ENCODE assay signal across 24 cellular contexts in the genomic region with DNA sequence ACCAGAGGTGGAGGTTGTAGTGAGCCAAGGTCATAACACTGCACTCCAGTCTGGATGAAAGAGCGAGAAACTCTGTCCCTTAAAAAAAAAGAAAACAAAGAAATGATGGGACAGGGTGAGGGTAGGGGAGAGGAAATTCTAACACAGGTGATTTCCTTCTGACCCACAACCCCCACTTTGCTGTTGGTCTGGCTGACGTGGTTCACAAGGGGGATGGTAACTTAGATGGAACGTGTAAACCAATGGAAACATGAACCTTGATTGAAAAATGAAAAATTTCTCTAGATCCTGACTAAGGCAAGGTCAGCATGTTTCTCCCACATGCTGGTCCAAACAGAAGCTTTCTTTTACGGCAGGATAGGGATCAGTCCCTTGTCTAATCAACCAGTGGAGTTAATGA. TPM values are rescaled to one million over a fixed set of nuclear protein-coding genes. Genes with fewer than 3 reads are reported as not detected.
DNase-seq lines count a peak whose midpoint lies in the region; ATAC-seq, FAIRE-seq and TF ChIP-seq lines count a peak whose summit lies in the region.
"Had no signal": no experiment of that assay in that cellular context is flagged by ENCODE, and none has a peak within 500 bp of the region (broad histone marks: within the 10 kb centered on the region; RNA-seq: fewer than 3 reads in every experiment).

No MANE protein-coding gene starts in this region.

- POLR2A ChIA-PET in activated naive CD8-positive, alpha-beta T cell treated with anti-CD3 and anti-CD28 coated beads, Interleukin-2, amount 10 ng/mL, durations not matched to agents 7 days and 5 days (lab: Charles Lee), result interaction anchor here (1.1 kb wide), 1 partner anchor 339 kb away, joined by 3 read pairs; a partner anchor contains a TSS
- POLR2A ChIA-PET in GM12878 (lab: Charles Lee), result interaction anchor here (0.6 to 1.5 kb wide), 6 partner anchors 9 to 185 kb away, joined by 3 to 4 read pairs (median 3); no protein-coding TSS in a partner anchor

- no peak overlapping the region for H3K4me3 Mint-ChIP-seq in activated naive CD8-positive, alpha-beta T cell treated with anti-CD3 and anti-CD28 coated beads, Interleukin-2, amount 10 ng/mL, durations not matched to agents 7 days and 5 days
- no peak overlapping the region for H3K4me3 Mint-ChIP-seq in activated naive CD8-positive, alpha-beta T cell treated with anti-CD3 and anti-CD28 coated beads for 36 hours
- no peak overlapping the region for H3K4me3 Mint-ChIP-seq in nephron progenitor cell
- H3K4me3 Mint-ChIP-seq: B cell; CD4-positive, alpha-beta T cell; CD8-positive, alpha-beta memory T cell had no signal

- peaks cover 8% of the 10 kb centered on the region for H3K4me1 Mint-ChIP-seq in activated naive CD8-positive, alpha-beta T cell treated with anti-CD3 and anti-CD28 coated beads, Interleukin-2, amount 10 ng/mL, durations not matched to agents 7 days and 5 days
- no peaks in the 10 kb centered on the region for H3K4me1 Mint-ChIP-seq in activated naive CD8-positive, alpha-beta T cell treated with anti-CD3 and anti-CD28 coated beads for 36 hours
- peaks cover 11% of the 10 kb centered on the region for H3K4me1 Mint-ChIP-seq in nephron progenitor cell
- H3K4me1 Mint-ChIP-seq: CD8-positive, alpha-beta memory T cell had no signal

- no peaks in the 10 kb centered on the region for H3K79me2 ChIP-seq in GM12878 (ENCODE audit: control insufficient read depth, insufficient read depth, low read length)
- no peaks in the 10 kb centered on the region for H3K79me2 ChIP-seq in Karpas-422 (ENCODE audit: low read length)

- BruUV-seq in GM12878 (replicated peaks; lab: Mats Ljungman, UMichigan), result no TSS peak

- H4K20me1 ChIP-seq in GM12878 (ENCODE audit: control insufficient read depth, insufficient read depth) (no peaks in the 10 kb centered on the region), Karpas-422 (ENCODE audit: insufficient read depth, low read depth, low read length) (no peaks in the 10 kb centered on the region)
- H4K20me1 ChIP-seq: BLaER1 had no signal

- CTCF ChIA-PET in GM12878 (lab: Yijun Ruan, JAX), result interaction anchor here (0.8 to 7.8 kb wide), 5 partner anchors 20 to 301 kb away, joined by 3 to 106 read pairs (median 4); no protein-coding TSS in a partner anchor

- DNase-seq in activated naive CD8-positive, alpha-beta T cell treated with anti-CD3 and anti-CD28 coated beads, Interleukin-2, amount 10 ng/mL, durations not matched to agents 7 days and 5 days, result no peak
- no peak for DNase-seq in activated naive CD8-positive, alpha-beta T cell treated with anti-CD3 and anti-CD28 coated beads for 36 hours
- DNase-seq in GM12878 (ENCODE audit: low read depth, low spot score), result no peak
- no peak for DNase-seq in nephron progenitor cell
- no peak for DNase-seq in G401 (ENCODE audit: low spot score)
- DNase-seq in cerebellar nuclear complex (lab: John Stamatoyannopoulos, UW), result no peak
- no peak for DNase-seq in Karpas-422
- DNase-seq: CD4-positive, alpha-beta T cell; CD8-positive, alpha-beta memory T cell; DMS 273 treated with DMSO at 0.1 percent for 48 hours; DMS79; EL; GF-D8; H7; HCEC 1CT had no signal

- no peak for ATAC-seq in activated naive CD8-positive, alpha-beta T cell treated with anti-CD3 and anti-CD28 coated beads, Interleukin-2, amount 10 ng/mL, durations not matched to agents 7 days and 5 days (ENCODE audit: low read depth)
- ATAC-seq in GM12878 (peak; percentile 17; the same call in 2 of the 3 replicates), GM18907 (IDR thresholded peaks at IDR 0.05; ENCODE audit: unreplicated experiment) (no peak)

- SMC1A ChIA-PET in GM12878 (lab: Charles Lee; ENCODE audit: uncharacterized antibody, unreplicated experiment), result interaction anchor here (0.7 to 17.1 kb wide), 7 partner anchors 9 to 314 kb away, joined by 3 to 311 read pairs (median 3); no protein-coding TSS in a partner anchor

- H3K4me2 ChIP-seq in GM12878 (ENCODE audit: control insufficient read depth, insufficient read depth), result no peak overlapping the region
- H3K4me2 ChIP-seq in Karpas-422 (ENCODE audit: low read depth, low read length, poor library complexity, severe bottlenecking), result no peak overlapping the region
- H3K4me2 ChIP-seq: BLaER1 had no signal

- WGBS in GM12878 (ENCODE audit: insufficient coverage, insufficient replicate concordance, low lambda C conversion rate, missing lambda C conversion rate), result 55% methylated on average over 4 of the region's 4 CpGs

- H3K27ac ChIP-seq in GM12878 (ENCODE audit: control insufficient read depth, insufficient read depth) (no peak overlapping the region), Karpas-422 (ENCODE audit: low read length) (no peak overlapping the region)
- H3K27ac ChIP-seq: 22Rv1, BLaER1, C4-2B had no signal

- FAIRE-seq in GM12878 (lab: Jason Lieb, UNC), result no peak
- FAIRE-seq: A204.1, D721Med, GM12892, H1 had no signal

- H3K9me3 ChIP-seq in GM12878 (replicated peaks; ENCODE audit: control insufficient read depth, insufficient read depth, low read length) (no peaks in the 10 kb centered on the region), Karpas-422 (ENCODE audit: low read length) (no peaks in the 10 kb centered on the region)
- H3K9me3 ChIP-seq: BLaER1 had no signal

- no peaks in the 10 kb centered on the region for H3K27me3 Mint-ChIP-seq in activated naive CD8-positive, alpha-beta T cell treated with anti-CD3 and anti-CD28 coated beads, Interleukin-2, amount 10 ng/mL, durations not matched to agents 7 days and 5 days
- no peaks in the 10 kb centered on the region for H3K27me3 Mint-ChIP-seq in activated naive CD8-positive, alpha-beta T cell treated with anti-CD3 and anti-CD28 coated beads for 36 hours
- peaks cover 8% of the 10 kb centered on the region for H3K27me3 Mint-ChIP-seq in nephron progenitor cell (ENCODE audit: low read depth, poor library complexity)
- H3K27me3 Mint-ChIP-seq: B cell; CD4-positive, alpha-beta T cell had no signal

- peak; percentile 4; the same call in 1 of the 2 replicates for TF ChIP-seq RAD21 in GM12878 (IDR thresholded peaks at IDR 0.05; ENCODE audit: insufficient read depth, low read depth, low read length)

- TF ChIP-seq CTCF in GM12878 (IDR thresholded peaks at IDR 0.05 in 2 of 3, conservative IDR thresholded peaks at IDR 0.05 in 1 of 3; ENCODE audit: control insufficient read depth in 2 of 3, extremely low read depth in 1 of 3, insufficient read depth in 1 of 3, low read depth in 3 of 3, low read length in 3 of 3), result no peak
- TF ChIP-seq CTCF in nephron progenitor cell (IDR thresholded peaks at IDR 0.05), result no peak

- in situ Hi-C loops in GM12878 (cut with MboI) (loop anchor here (5.0 to 10.0 kb wide), 2 partner anchors 308 to 960 kb away; no protein-coding TSS in a partner anchor), G401 (cut with HindIII; ENCODE audit: low sequenced_read_pairs) (no loop called here)

- no peak overlapping the region for H3K9ac ChIP-seq in GM12878 (ENCODE audit: control insufficient read depth, insufficient read depth, low read length)
- H3K9ac ChIP-seq in Karpas-422 (ENCODE audit: low read length), result no peak overlapping the region
- H3K9ac ChIP-seq: BLaER1 had no signal

- intact Hi-C loops in GM12878 (cut with micrococcal nuclease; ENCODE audit: unreplicated experiment), result loop anchor here (5.0 kb wide), 2 partner anchors 228 to 243 kb away; no protein-coding TSS in a partner anchor

- H3K36me3 ChIP-seq in GM12878 (ENCODE audit: control insufficient read depth in 2 of 2, insufficient read depth in 2 of 2, low read length in 1 of 2) (no peaks in the 10 kb centered on the region), Karpas-422 (ENCODE audit: insufficient read depth, low read length) (no peaks in the 10 kb centered on the region)
- H3K36me3 ChIP-seq: BLaER1 had no signal

- no peaks in the 10 kb centered on the region for H3K9me3 Mint-ChIP-seq in activated naive CD8-positive, alpha-beta T cell treated with anti-CD3 and anti-CD28 coated beads, Interleukin-2, amount 10 ng/mL, durations not matched to agents 7 days and 5 days
- H3K9me3 Mint-ChIP-seq in activated naive CD8-positive, alpha-beta T cell treated with anti-CD3 and anti-CD28 coated beads for 36 hours, result no peaks in the 10 kb centered on the region
- no peaks in the 10 kb centered on the region for H3K9me3 Mint-ChIP-seq in nephron progenitor cell
- H3K9me3 Mint-ChIP-seq: CD4-positive, alpha-beta T cell; CD8-positive, alpha-beta memory T cell had no signal

- RAD21 ChIA-PET in GM12878 (lab: Charles Lee; ENCODE audit: unreplicated experiment), result interaction anchor here (0.6 to 26.5 kb wide), 8 partner anchors 8 to 302 kb away, joined by 3 to 591 read pairs (median 10); no protein-coding TSS in a partner anchor

- no peaks in the 10 kb centered on the region for H3K27me3 ChIP-seq in GM12878 (replicated peaks in 1 of 2; ENCODE audit: control insufficient read depth in 2 of 2, insufficient read depth in 2 of 2, low read length in 1 of 2)
- H3K27me3 ChIP-seq in Karpas-422 (ENCODE audit: low read length), result no peaks in the 10 kb centered on the region
- H3K27me3 ChIP-seq: BLaER1 had no signal

- H3K27ac Mint-ChIP-seq in activated naive CD8-positive, alpha-beta T cell treated with anti-CD3 and anti-CD28 coated beads, Interleukin-2, amount 10 ng/mL, durations not matched to agents 7 days and 5 days, result peak overlapping the region; percentile 54
- H3K27ac Mint-ChIP-seq in activated naive CD8-positive, alpha-beta T cell treated with anti-CD3 and anti-CD28 coated beads for 36 hours, result no peak overlapping the region
- H3K27ac Mint-ChIP-seq in nephron progenitor cell, result peak overlapping the region; percentile 27
- H3K27ac Mint-ChIP-seq: B cell; CD4-positive, alpha-beta T cell; CD8-positive, alpha-beta memory T cell had no signal

- H3K36me3 Mint-ChIP-seq in activated naive CD8-positive, alpha-beta T cell treated with anti-CD3 and anti-CD28 coated beads, Interleukin-2, amount 10 ng/mL, durations not matched to agents 7 days and 5 days, result no peaks in the 10 kb centered on the region
- no peaks in the 10 kb centered on the region for H3K36me3 Mint-ChIP-seq in activated naive CD8-positive, alpha-beta T cell treated with anti-CD3 and anti-CD28 coated beads for 36 hours
- H3K36me3 Mint-ChIP-seq in nephron progenitor cell (ENCODE audit: low read depth), result no peaks in the 10 kb centered on the region
- H3K36me3 Mint-ChIP-seq: CD8-positive, alpha-beta memory T cell had no signal

- H3K9me2 ChIP-seq in Karpas-422 (replicated peaks; ENCODE audit: insufficient read depth, low read length), result no peaks in the 10 kb centered on the region

- H2AFZ ChIP-seq in GM12878 (ENCODE audit: control insufficient read depth, low read depth, low read length) (peak overlapping the region; percentile 47), Karpas-422 (ENCODE audit: low read length) (no peak overlapping the region)

- H3K4me3 ChIP-seq in GM12878, result no peak overlapping the region
- H3K4me3 ChIP-seq in Karpas-422 (ENCODE audit: low read length), result no peak overlapping the region
- H3K4me3 ChIP-seq: BLaER1 had no signal

- no peak for TF ChIP-seq EP300 in GM12878 (IDR thresholded peaks at IDR 0.05; ENCODE audit: borderline replicate concordance in 1 of 2, control insufficient read depth in 1 of 2, low read depth in 2 of 2, low read length in 2 of 2)

- peaks cover 20% of the 10 kb centered on the region for H3K4me1 ChIP-seq in GM12878 (ENCODE audit: control insufficient read depth, insufficient read depth, low read length)
- H3K4me1 ChIP-seq in Karpas-422 (ENCODE audit: low read length), result no peaks in the 10 kb centered on the region

- TF ChIP-seq POLR2A in GM12878 (IDR thresholded peaks at IDR 0.05; ENCODE audit: low read depth, low read length), result no peak

RNA-seq across cellular contexts. Expression of a gene that starts 15.8 kb away (rescaled TPM):
- 10 to 100 TPM; 22.2 to 23.9 TPM for total RNA-seq in activated naive CD8-positive, alpha-beta T cell treated with anti-CD3 and anti-CD28 coated beads, Interleukin-2, amount 10 ng/mL, durations not matched to agents 7 days and 5 days
- total RNA-seq in activated naive CD8-positive, alpha-beta T cell treated with anti-CD3 and anti-CD28 coated beads for 36 hours, result 10 to 100 TPM; 20.9 to 22.2 TPM
- total RNA-seq in GM12878 (2013; cell fraction: nucleolus; rRNA removed), result 26.5 and 39.2 TPM in 2 replicates
- total RNA-seq in GM12878 (2014; rRNA removed) (31.7 and 33.6 TPM in 2 replicates), GM12878 (2014; rRNA removed; fragmentation: Illumina TruSeq; extraction: Trizol) (17.9 and 19.4 TPM in 2 replicates), GM12878 (2021) (33.7 and 34.3 TPM in 2 replicates)
- polyA plus RNA-seq in GM12878 (2011; ENCODE audit: low read depth), result 7.5 TPM
- polyA plus RNA-seq in GM12878 (2011; rRNA removed) (11.6 and 15.9 TPM in 2 replicates), GM12878 (2014; fragmentation: Illumina TruSeq; extraction: Trizol) (16.4 and 16.7 TPM in 2 replicates), GM12878 (2014; fragmentation: Nextera tagmentation; extraction: Ambion mirVana) (1 to 10 TPM; 7.8 to 8.9 TPM), GM12878 (2014; rRNA removed) (31.6 and 34.0 TPM in 2 replicates), GM12878 (2016; fragmentation: Nextera tagmentation; extraction: Ambion mirVana) (10 to 100 TPM; 18.6 to 20.7 TPM)
- 19.3 and 29.4 TPM in 2 replicates for polyA plus RNA-seq in GM12878 (2011; cell fraction: cytosol; rRNA removed)
- polyA plus RNA-seq in GM12878 (2011; cell fraction: nucleus; rRNA removed), result 17.4 and 20.7 TPM in 2 replicates
- 13.8 and 16.0 TPM in 2 replicates for polyA plus RNA-seq in GM12878 (2012)
- 20.8 and 31.6 TPM in 2 replicates for polyA minus RNA-seq in GM12878 (2011; rRNA and poly(A)+ RNA removed)
- 14.7 and 15.5 TPM in 2 replicates for polyA minus RNA-seq in GM12878 (2011; cell fraction: cytosol; rRNA and poly(A)+ RNA removed)
- polyA minus RNA-seq in GM12878 (2011; cell fraction: nucleus; rRNA and poly(A)+ RNA removed), result 22.1 and 38.0 TPM in 2 replicates
- total RNA-seq in G401 (2014; rRNA removed; shearing (Covaris generic)), result 0.07 and 0.31 TPM in 2 replicates
- 23.1 and 36.8 TPM in 2 replicates for total RNA-seq in Karpas-422 (2014; rRNA removed; shearing (Covaris generic); ENCODE audit: low replicate concordance)

RNA-seq across cellular contexts. Expression of a gene that starts 16.6 kb away (rescaled TPM):
- total RNA-seq in activated naive CD8-positive, alpha-beta T cell treated with anti-CD3 and anti-CD28 coated beads, Interleukin-2, amount 10 ng/mL, durations not matched to agents 7 days and 5 days, result 10 to 100 TPM; 47.5 to 50.3 TPM
- 10 to 100 TPM; 27.3 to 32.4 TPM for total RNA-seq in activated naive CD8-positive, alpha-beta T cell treated with anti-CD3 and anti-CD28 coated beads for 36 hours
- total RNA-seq in GM12878 (2013; cell fraction: nucleolus; rRNA removed), result 141 and 152 TPM in 2 replicates
- total RNA-seq in GM12878 (2014; rRNA removed) (28.2 and 31.0 TPM in 2 replicates), GM12878 (2014; rRNA removed; fragmentation: Illumina TruSeq; extraction: Trizol) (22.0 and 23.7 TPM in 2 replicates), GM12878 (2021) (49.7 and 57.4 TPM in 2 replicates)
- 23.6 TPM for polyA plus RNA-seq in GM12878 (2011; ENCODE audit: low read depth)
- polyA plus RNA-seq in GM12878 (2011; rRNA removed) (96.5 and 147 TPM in 2 replicates), GM12878 (2014; fragmentation: Illumina TruSeq; extraction: Trizol) (56.3 and 59.5 TPM in 2 replicates), GM12878 (2014; fragmentation: Nextera tagmentation; extraction: Ambion mirVana) (10 to 100 TPM; 29.8 to 30.9 TPM), GM12878 (2014; rRNA removed) (37.5 and 43.5 TPM in 2 replicates), GM12878 (2016; fragmentation: Nextera tagmentation; extraction: Ambion mirVana) (10 to 100 TPM; 54.3 to 54.5 TPM)
- polyA plus RNA-seq in GM12878 (2011; cell fraction: cytosol; rRNA removed), result 162 and 211 TPM in 2 replicates
- 181 and 228 TPM in 2 replicates for polyA plus RNA-seq in GM12878 (2011; cell fraction: nucleus; rRNA removed)
- polyA plus RNA-seq in GM12878 (2012), result 28.5 and 35.1 TPM in 2 replicates
- 243 and 306 TPM in 2 replicates for polyA minus RNA-seq in GM12878 (2011; rRNA and poly(A)+ RNA removed)
- 61.1 and 78.4 TPM in 2 replicates for polyA minus RNA-seq in GM12878 (2011; cell fraction: cytosol; rRNA and poly(A)+ RNA removed)
- 125 and 195 TPM in 2 replicates for polyA minus RNA-seq in GM12878 (2011; cell fraction: nucleus; rRNA and poly(A)+ RNA removed)
- 16.6 and 49.1 TPM in 2 replicates for total RNA-seq in G401 (2014; rRNA removed; shearing (Covaris generic))
- total RNA-seq in Karpas-422 (2014; rRNA removed; shearing (Covaris generic); ENCODE audit: low replicate concordance), result 36.0 and 41.1 TPM in 2 replicates

Comparison
In these comparisons a context has a peak if more than half of its experiments do, and no peak if none do; other contexts are left out.
1. RNA of a gene that starts 15.8 kb away (total RNA-seq): 17.9 to 39.2 TPM in GM12878, 22.2 to 23.9 TPM in activated naive CD8-positive, alpha-beta T cell treated with anti-CD3 and anti-CD28 coated beads, Interleukin-2, amount 10 ng/mL, durations not matched to agents 7 days and 5 days, 23.1 to 36.8 TPM in Karpas-422 and 20.9 to 22.2 TPM in activated naive CD8-positive, alpha-beta T cell treated with anti-CD3 and anti-CD28 coated beads for 36 hours; 0.07 to 0.31 TPM in G401; every median in the first group is over 10 times any median in the second.